In genomic region chr15:90400005-90400758, GRCh38 we compare ENCODE assay signal across 8 cellular contexts. TPM values are rescaled to one million over a fixed set of nuclear protein-coding genes. Genes with fewer than 3 reads are reported as not detected.
A peak's percentile ranks its signal among the peaks of the same experiment; 100 is the strongest.
DNase-seq lines count a peak whose midpoint lies in the region; ATAC-seq and TF ChIP-seq lines count a peak whose summit lies in the region.

No MANE protein-coding gene starts in this region.

- H3K27me3 Mint-ChIP-seq in effector memory CD8-positive, alpha-beta T cell = no peaks in the 10 kb centered on the region
- no peaks in the 10 kb centered on the region for H3K27me3 Mint-ChIP-seq in progenitor cell of endocrine pancreas

- H3K9me3 Mint-ChIP-seq in effector memory CD8-positive, alpha-beta T cell = no peaks in the 10 kb centered on the region
- no peaks in the 10 kb centered on the region for H3K9me3 Mint-ChIP-seq in progenitor cell of endocrine pancreas (ENCODE audit: low read depth)

- ATAC-seq in GM18498 (IDR thresholded peaks at IDR 0.05; ENCODE audit: unreplicated experiment) (peak; percentile 16), omental fat pad (ENCODE audit: low FRiP score) (no peak)
- ATAC-seq in effector memory CD8-positive, alpha-beta T cell (replicated peaks) = peak; percentile 64

- TF ChIP-seq CTCF in progenitor cell of endocrine pancreas (IDR thresholded peaks at IDR 0.05; ENCODE audit: unreplicated experiment) = no peak
- no peak for TF ChIP-seq CTCF in omental fat pad (IDR thresholded peaks at IDR 0.05)

- peaks cover 23% of the 10 kb centered on the region for H3K36me3 Mint-ChIP-seq in effector memory CD8-positive, alpha-beta T cell (ENCODE audit: insufficient read depth)
- peaks cover 3% of the 10 kb centered on the region for H3K36me3 Mint-ChIP-seq in progenitor cell of endocrine pancreas (ENCODE audit: insufficient read depth)

- peaks cover 40 to 64% of the 10 kb centered on the region in 2 donors for H3K4me1 Mint-ChIP-seq in effector memory CD8-positive, alpha-beta T cell (ENCODE audit: low read depth in 2 of 2)
- H3K4me1 Mint-ChIP-seq in progenitor cell of endocrine pancreas (ENCODE audit: low read depth) = peaks cover 36% of the 10 kb centered on the region

- H3K4me3 Mint-ChIP-seq in effector memory CD8-positive, alpha-beta T cell = peak overlapping the region; percentile 83 to 89
- no peak overlapping the region for H3K4me3 Mint-ChIP-seq in progenitor cell of endocrine pancreas (ENCODE audit: low read depth)

- peak; percentile 16 for DNase-seq in NCI-H748 treated with DMSO at 0.1 percent for 48 hours (lab: John Stamatoyannopoulos, UW)
- peak in 1 of 3 experiments; percentile 20 for DNase-seq in effector memory CD8-positive, alpha-beta T cell
- DNase-seq in progenitor cell of endocrine pancreas (ENCODE audit: low spot score, unreplicated experiment) = no peak
- DNase-seq in hypothalamus (lab: John Stamatoyannopoulos, UW) = no peak
- no peak for DNase-seq in HK-2 (ENCODE audit: unreplicated experiment)
- no peak for DNase-seq in omental fat pad (ENCODE audit: low spot score)
- no peak for DNase-seq in GDM1 (lab: John Stamatoyannopoulos, UW)

- peak overlapping the region; percentile 99 to 100 for H3K27ac Mint-ChIP-seq in effector memory CD8-positive, alpha-beta T cell
- peak overlapping the region; percentile 97 for H3K27ac Mint-ChIP-seq in progenitor cell of endocrine pancreas

RNA-seq across cellular contexts. Expression of gene IQGAP1, which starts 12.1 kb away (rescaled TPM):
- total RNA-seq in progenitor cell of endocrine pancreas (141 and 142 TPM in 2 replicates), omental fat pad (100 to 1,000 TPM; 220 to 320 (median 295) TPM)

RNA-seq across cellular contexts. Expression of gene ZNF774, which starts 48.1 kb away (rescaled TPM):
- total RNA-seq in progenitor cell of endocrine pancreas (9.5 and 13.8 TPM in 2 replicates), omental fat pad (1 to 10 TPM in 2 of 4 donors, under 1 TPM in 2; 0.36 to 1.8 (median 1.1) TPM)
